ENCODE assay signal across 1 cellular context in the genomic region with DNA sequence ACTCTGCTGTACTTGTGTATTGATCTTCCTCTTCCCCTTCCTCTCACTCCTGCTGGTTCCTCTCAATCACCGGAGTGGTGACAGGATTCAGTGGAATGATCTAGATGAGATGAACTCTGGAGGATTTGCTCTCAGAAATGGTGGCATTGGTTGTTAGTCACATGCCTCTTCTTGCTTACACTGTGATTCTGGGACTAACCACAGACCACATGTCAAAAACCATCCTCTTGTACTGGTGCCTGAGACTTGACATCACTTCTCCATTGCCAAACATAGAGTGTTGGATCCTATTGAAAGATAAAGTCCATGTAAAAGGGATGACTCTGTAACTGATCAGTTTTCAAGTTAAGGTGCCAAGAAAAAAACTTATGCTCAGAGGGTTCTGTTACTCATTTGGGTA.
TF ChIP-seq lines count a peak whose summit lies in the region.

No MANE protein-coding gene starts in this region.

TF ChIP-seq in H1, 55 proteins besides CTCF, POLR2A, EP300 and RAD21 (continued from another document):
- TF ChIP-seq KDM5A (IDR thresholded peaks at IDR 0.05; ENCODE audit: low read length) (no peak), BCL11A (IDR thresholded peaks at IDR 0.05; ENCODE audit: low read depth in 2 of 2, low read length in 2 of 2) (no peak), CBX5 (IDR thresholded peaks at IDR 0.05; ENCODE audit: low read depth, low read length) (no peak)
- TF ChIP-seq, protein P1, sequence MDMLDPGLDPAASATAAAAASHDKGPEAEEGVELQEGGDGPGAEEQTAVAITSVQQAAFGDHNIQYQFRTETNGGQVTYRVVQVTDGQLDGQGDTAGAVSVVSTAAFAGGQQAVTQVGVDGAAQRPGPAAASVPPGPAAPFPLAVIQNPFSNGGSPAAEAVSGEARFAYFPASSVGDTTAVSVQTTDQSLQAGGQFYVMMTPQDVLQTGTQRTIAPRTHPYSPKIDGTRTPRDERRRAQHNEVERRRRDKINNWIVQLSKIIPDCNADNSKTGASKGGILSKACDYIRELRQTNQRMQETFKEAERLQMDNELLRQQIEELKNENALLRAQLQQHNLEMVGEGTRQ (IDR thresholded peaks at IDR 0.05; ENCODE audit: low read length): no peak
